In the genomic region with DNA sequence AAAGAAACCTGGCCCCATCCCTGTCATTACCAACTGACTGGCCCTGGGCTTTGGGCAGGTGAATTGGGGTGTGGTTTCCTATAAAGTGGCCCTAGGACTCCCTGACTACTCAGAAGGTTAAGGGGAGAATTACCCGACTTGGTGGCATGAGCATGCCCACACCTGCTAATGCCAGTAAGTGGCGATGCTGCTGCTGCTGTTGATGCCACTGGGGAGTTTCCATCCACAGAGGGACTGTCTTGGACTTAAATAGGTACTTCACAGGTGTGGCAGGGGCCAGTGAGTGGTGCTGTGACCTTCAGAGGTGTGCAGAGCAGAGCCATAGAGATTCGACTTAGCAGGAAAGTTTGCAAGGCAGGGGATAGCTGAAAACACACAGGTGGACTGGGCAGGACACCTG, we compare ENCODE assay signal across 28 cellular contexts. TPM values are rescaled to one million over a fixed set of nuclear protein-coding genes. Genes with fewer than 3 reads are reported as not detected.
"Had no signal": no experiment of that assay in that cellular context is flagged by ENCODE, and none has a peak within 500 bp of the region (broad histone marks: within the 10 kb centered on the region; RNA-seq: fewer than 3 reads in every experiment).

No MANE protein-coding gene starts in this region.

- H3K27me3 ChIP-seq: breast epithelium, gastrocnemius medialis, right lobe of liver, thyroid gland had no signal

- H2AFZ ChIP-seq: parathyroid adenoma had no signal

- DNase-seq: activated B cell treated with CpG ODN at 0.5 μM for 24 hours; activated CD4-positive, alpha-beta T cell treated with anti-CD3 and anti-CD28 coated beads for 36 hours; activated CD4-positive, alpha-beta T cell treated with anti-CD3 and anti-CD28 coated beads, Interleukin-2, amount 50 U/mL, for 4 hours; activated CD8-positive, alpha-beta memory T cell treated with anti-CD3 and anti-CD28 coated beads for 24 hours; activated CD8-positive, alpha-beta memory T cell treated with anti-CD3 and anti-CD28 coated beads, Interleukin-2, amount 50 U/mL, for 4 hours; activated naive CD4-positive, alpha-beta T cell treated with anti-CD3 and anti-CD28 coated beads for 36 hours; activated naive CD8-positive, alpha-beta T cell treated with anti-CD3 and anti-CD28 coated beads, Interleukin-2, amount 10 ng/mL, durations not matched to agents 7 days and 5 days; activated T-cell treated with anti-CD3 and anti-CD28 coated beads, Interleukin-2, amount 50 U/mL, for 4 hours; amniotic stem cell; cortex of kidney; gastrocnemius medialis; hypothalamus; left ventricle myocardium inferior; midbrain; natural killer cell; right lobe of liver; stimulated activated CD4-positive, alpha-beta T cell treated with anti-CD3 and anti-CD28 coated beads, Interleukin-1b, Interleukin-23, amount 100 ng/mL, for 48 hours; substantia nigra; T-helper 9 cell; thyroid gland had no signal

- ATAC-seq: activated CD4-positive, alpha-beta T cell treated with anti-CD3 and anti-CD28 coated beads for 36 hours; activated T-cell treated with anti-CD3 and anti-CD28 coated beads, Interleukin-2, amount 50 U/mL, for 4 hours; gastrocnemius medialis; natural killer cell; right lobe of liver had no signal

- H3K9me3 ChIP-seq: breast epithelium, gastrocnemius medialis, left ventricle myocardium inferior, neutrophil, right lobe of liver, thyroid gland had no signal

- H3K36me3 ChIP-seq: breast epithelium, gastrocnemius medialis, left ventricle myocardium inferior, neutrophil, right lobe of liver, thyroid gland had no signal

- H3K4me3 ChIP-seq: breast epithelium, gastrocnemius medialis, left ventricle myocardium inferior, right lobe of liver, skin epidermis, thyroid gland had no signal

- H3K36me3 Mint-ChIP-seq: activated naive CD8-positive, alpha-beta T cell treated with anti-CD3 and anti-CD28 coated beads, Interleukin-2, amount 10 ng/mL, durations not matched to agents 7 days and 5 days; natural killer cell had no signal

- H3K79me2 ChIP-seq: parathyroid adenoma had no signal

- H3K27me3 Mint-ChIP-seq: activated CD4-positive, alpha-beta T cell treated with anti-CD3 and anti-CD28 coated beads for 36 hours had no signal

- H3K27ac ChIP-seq: breast epithelium, gastrocnemius medialis, left ventricle myocardium inferior, neutrophil, parathyroid adenoma, right lobe of liver, skin epidermis, thyroid gland had no signal

- H3K4me3 Mint-ChIP-seq: activated B cell treated with CpG ODN at 0.5 μM for 24 hours; activated CD4-positive, alpha-beta T cell treated with anti-CD3 and anti-CD28 coated beads for 36 hours; activated naive CD4-positive, alpha-beta T cell treated with anti-CD3 and anti-CD28 coated beads for 36 hours; activated naive CD8-positive, alpha-beta T cell treated with anti-CD3 and anti-CD28 coated beads, Interleukin-2, amount 10 ng/mL, durations not matched to agents 7 days and 5 days; activated T-cell treated with anti-CD3 and anti-CD28 coated beads, Interleukin-2, amount 50 U/mL, for 4 hours; natural killer cell; stimulated activated naive CD8-positive, alpha-beta T cell treated with anti-CD3 and anti-CD28 coated beads, Interleukin-15, Interleukin-2, amounts not matched to agents 100 ng/mL and 50 ng/mL, for 24 hours had no signal

- H3K9ac ChIP-seq: parathyroid adenoma had no signal

- FAIRE-seq: endometrium had no signal

- H3K9me3 Mint-ChIP-seq: activated B cell treated with CpG ODN at 0.5 μM for 24 hours; activated naive CD4-positive, alpha-beta T cell treated with anti-CD3 and anti-CD28 coated beads for 36 hours; activated naive CD8-positive, alpha-beta T cell treated with anti-CD3 and anti-CD28 coated beads, Interleukin-2, amount 10 ng/mL, durations not matched to agents 7 days and 5 days; activated T-cell treated with anti-CD3 and anti-CD28 coated beads, Interleukin-2, amount 50 U/mL, for 4 hours; activated T-helper 2 cell treated with anti-CD3 and anti-CD28 coated beads, Interferon-gamma antibody, Interleukin-2, Interleukin-4, amounts not matched to agents 10 μg/mL and 5 μg/mL and 100 μg/mL, durations not matched to agents 14 hours and 24 hours and 36 hours; natural killer cell; stimulated activated naive CD8-positive, alpha-beta T cell treated with anti-CD3 and anti-CD28 coated beads, Interleukin-15, Interleukin-2, amounts not matched to agents 100 ng/mL and 50 ng/mL, for 24 hours had no signal

- H3K27ac Mint-ChIP-seq: activated B cell treated with CpG ODN at 0.5 μM for 24 hours; activated CD4-positive, alpha-beta T cell treated with anti-CD3 and anti-CD28 coated beads for 36 hours; activated naive CD4-positive, alpha-beta T cell treated with anti-CD3 and anti-CD28 coated beads for 36 hours; activated naive CD8-positive, alpha-beta T cell treated with anti-CD3 and anti-CD28 coated beads, Interleukin-2, amount 10 ng/mL, durations not matched to agents 7 days and 5 days; activated T-helper 2 cell treated with anti-CD3 and anti-CD28 coated beads, Interferon-gamma antibody, Interleukin-2, Interleukin-4, amounts not matched to agents 10 μg/mL and 5 μg/mL and 100 μg/mL, durations not matched to agents 14 hours and 24 hours and 36 hours; natural killer cell; stimulated activated naive CD8-positive, alpha-beta T cell treated with anti-CD3 and anti-CD28 coated beads, Interleukin-15, Interleukin-2, amounts not matched to agents 100 ng/mL and 50 ng/mL, for 24 hours had no signal

RNA-seq across cellular contexts. Expression of gene MDFI, which starts 32.6 kb away (rescaled TPM):
- total RNA-seq: activated B cell treated with CpG ODN at 0.5 μM for 24 hours; activated CD4-positive, alpha-beta T cell treated with anti-CD3 and anti-CD28 coated beads for 36 hours; activated naive CD4-positive, alpha-beta T cell treated with anti-CD3 and anti-CD28 coated beads for 36 hours; activated naive CD8-positive, alpha-beta T cell treated with anti-CD3 and anti-CD28 coated beads, Interleukin-2, amount 10 ng/mL, durations not matched to agents 7 days and 5 days; activated T-helper 2 cell treated with anti-CD3 and anti-CD28 coated beads, Interferon-gamma antibody, Interleukin-2, Interleukin-4, amounts not matched to agents 10 μg/mL and 5 μg/mL and 100 μg/mL, durations not matched to agents 14 hours and 24 hours and 36 hours; natural killer cell; T-helper 1 cell treated with Interleukin-12 subunit alpha and Interleukin-12 subunit beta and Interleukin-4 antibody, amounts not matched to agents 30 ng/mL and 1 ng/mL, for 36 hours had no signal
